9 cellular contexts compared by ENCODE assay signal in the genomic region with DNA sequence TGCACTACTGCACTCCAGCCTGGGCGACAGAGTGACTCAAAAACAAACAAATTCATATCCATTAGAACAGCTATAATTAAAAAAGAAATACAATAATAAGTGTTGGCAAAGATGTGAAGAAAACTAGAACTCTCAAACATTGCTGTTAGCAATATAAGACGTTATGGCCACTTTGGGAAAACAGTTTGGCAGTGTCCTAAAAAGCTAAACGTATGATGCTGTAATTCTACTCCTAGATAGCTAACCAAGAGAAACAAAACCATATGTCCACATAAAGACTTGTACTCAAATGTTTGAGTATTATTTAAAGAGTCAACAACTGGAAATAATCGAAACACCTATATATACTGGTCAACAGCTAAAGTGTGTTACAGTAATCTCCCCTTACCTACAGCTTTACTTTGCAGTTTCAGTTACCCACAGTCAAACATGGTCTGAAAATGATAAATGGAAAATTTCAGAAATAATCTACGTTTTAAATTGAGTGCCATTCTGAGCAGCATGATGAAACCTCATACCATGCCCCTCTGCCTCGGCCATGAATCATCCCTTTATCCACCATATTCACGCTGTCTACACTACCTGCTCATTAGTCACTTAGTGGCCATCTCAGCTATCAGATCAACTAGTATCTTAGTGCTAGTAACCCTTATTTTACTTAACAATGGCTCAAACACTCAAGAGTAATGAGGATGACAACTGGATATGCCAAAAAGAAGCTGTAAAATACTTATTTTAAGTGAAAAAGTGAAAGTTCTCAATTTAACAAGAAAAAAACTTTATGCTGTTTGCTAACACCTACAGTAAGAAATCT. TPM values are rescaled to one million over a fixed set of nuclear protein-coding genes. Genes with fewer than 3 reads are reported as not detected.
DNase-seq lines count a peak whose midpoint lies in the region; ATAC-seq, FAIRE-seq and TF ChIP-seq lines count a peak whose summit lies in the region.
"Had no signal": no experiment of that assay in that cellular context is flagged by ENCODE, and none has a peak within 500 bp of the region (broad histone marks: within the 10 kb centered on the region; RNA-seq: fewer than 3 reads in every experiment).

No MANE protein-coding gene starts in this region.

- FAIRE-seq in G401.6 (lab: Jason Lieb, UNC): peak; percentile 70

- no peaks in the 10 kb centered on the region for H3K36me3 ChIP-seq in HUES48 (ENCODE audit: control insufficient read depth, insufficient read depth, low read length)

- ATAC-seq in WTC11 (no peak), esophagus mucosa (no peak)
- ATAC-seq: right cardiac atrium had no signal

- H3K27me3 ChIP-seq in HUES48 (ENCODE audit: control insufficient read depth, insufficient read depth, low read length): peaks cover 14% of the 10 kb centered on the region

- H3K27ac ChIP-seq in HUES48 (ENCODE audit: low read depth, low read length): peak overlapping the region; percentile 76

- peak overlapping the region; percentile 98 for H3K27ac Mint-ChIP-seq in WTC11

- DNase-seq in WTC11 (ENCODE audit: low spot score): no peak
- DNase-seq in left kidney (ENCODE audit: low read depth, low spot score): peak; percentile 18
- DNase-seq in NCI-H1105 (lab: John Stamatoyannopoulos, UW): no peak
- no peak for DNase-seq in NCI-H187 (lab: John Stamatoyannopoulos, UW)
- DNase-seq: H7, right cardiac atrium had no signal

- H3K4me3 Mint-ChIP-seq in WTC11: peak overlapping the region; percentile 56

- CTCF ChIA-PET in WTC11 (lab: Charles Lee): interaction anchor here (0.6 to 1.8 kb wide), 6 partner anchors 18 to 141 kb away, joined by 3 to 13 read pairs (median 4); no protein-coding TSS in a partner anchor

- TF ChIP-seq CTCF in WTC11 (IDR thresholded peaks at IDR 0.05): no peak

- H3K9me3 ChIP-seq in HUES48 (ENCODE audit: control insufficient read depth, insufficient read depth, low read length): no peaks in the 10 kb centered on the region

- POLR2A ChIA-PET in WTC11 (lab: Charles Lee): interaction anchor here (0.6 kb wide), 2 partner anchors 12 to 155 kb away, joined by 3 to 4 read pairs; no protein-coding TSS in a partner anchor

- no peaks in the 10 kb centered on the region for H3K9me3 Mint-ChIP-seq in WTC11

- no peaks in the 10 kb centered on the region for H3K36me3 Mint-ChIP-seq in WTC11

- no peak overlapping the region for H3K9ac ChIP-seq in HUES48 (ENCODE audit: low read depth, low read length)

- H3K4me1 Mint-ChIP-seq in WTC11: peaks cover 71% of the 10 kb centered on the region

- H3K4me1 ChIP-seq in HUES48 (ENCODE audit: control insufficient read depth, insufficient read depth, low read length): peaks cover 47% of the 10 kb centered on the region

- peak overlapping the region; percentile 32; the same call in 1 of the 2 replicates for H3K4me3 ChIP-seq in HUES48 (ENCODE audit: low read depth, low read length)

- H3K27me3 Mint-ChIP-seq in WTC11 (ENCODE audit: low read depth): peaks cover 19% of the 10 kb centered on the region

TF ChIP-seq in WTC11, 78 proteins besides CTCF, POLR2A, EP300 and RAD21:
- TF ChIP-seq, protein P1, sequence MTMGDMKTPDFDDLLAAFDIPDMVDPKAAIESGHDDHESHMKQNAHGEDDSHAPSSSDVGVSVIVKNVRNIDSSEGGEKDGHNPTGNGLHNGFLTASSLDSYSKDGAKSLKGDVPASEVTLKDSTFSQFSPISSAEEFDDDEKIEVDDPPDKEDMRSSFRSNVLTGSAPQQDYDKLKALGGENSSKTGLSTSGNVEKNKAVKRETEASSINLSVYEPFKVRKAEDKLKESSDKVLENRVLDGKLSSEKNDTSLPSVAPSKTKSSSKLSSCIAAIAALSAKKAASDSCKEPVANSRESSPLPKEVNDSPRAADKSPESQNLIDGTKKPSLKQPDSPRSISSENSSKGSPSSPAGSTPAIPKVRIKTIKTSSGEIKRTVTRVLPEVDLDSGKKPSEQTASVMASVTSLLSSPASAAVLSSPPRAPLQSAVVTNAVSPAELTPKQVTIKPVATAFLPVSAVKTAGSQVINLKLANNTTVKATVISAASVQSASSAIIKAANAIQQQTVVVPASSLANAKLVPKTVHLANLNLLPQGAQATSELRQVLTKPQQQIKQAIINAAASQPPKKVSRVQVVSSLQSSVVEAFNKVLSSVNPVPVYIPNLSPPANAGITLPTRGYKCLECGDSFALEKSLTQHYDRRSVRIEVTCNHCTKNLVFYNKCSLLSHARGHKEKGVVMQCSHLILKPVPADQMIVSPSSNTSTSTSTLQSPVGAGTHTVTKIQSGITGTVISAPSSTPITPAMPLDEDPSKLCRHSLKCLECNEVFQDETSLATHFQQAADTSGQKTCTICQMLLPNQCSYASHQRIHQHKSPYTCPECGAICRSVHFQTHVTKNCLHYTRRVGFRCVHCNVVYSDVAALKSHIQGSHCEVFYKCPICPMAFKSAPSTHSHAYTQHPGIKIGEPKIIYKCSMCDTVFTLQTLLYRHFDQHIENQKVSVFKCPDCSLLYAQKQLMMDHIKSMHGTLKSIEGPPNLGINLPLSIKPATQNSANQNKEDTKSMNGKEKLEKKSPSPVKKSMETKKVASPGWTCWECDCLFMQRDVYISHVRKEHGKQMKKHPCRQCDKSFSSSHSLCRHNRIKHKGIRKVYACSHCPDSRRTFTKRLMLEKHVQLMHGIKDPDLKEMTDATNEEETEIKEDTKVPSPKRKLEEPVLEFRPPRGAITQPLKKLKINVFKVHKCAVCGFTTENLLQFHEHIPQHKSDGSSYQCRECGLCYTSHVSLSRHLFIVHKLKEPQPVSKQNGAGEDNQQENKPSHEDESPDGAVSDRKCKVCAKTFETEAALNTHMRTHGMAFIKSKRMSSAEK (CRISPR knock-in tag; IDR thresholded peaks at IDR 0.05; ENCODE audit: borderline replicate concordance): no peak
- TF ChIP-seq, protein P2, sequence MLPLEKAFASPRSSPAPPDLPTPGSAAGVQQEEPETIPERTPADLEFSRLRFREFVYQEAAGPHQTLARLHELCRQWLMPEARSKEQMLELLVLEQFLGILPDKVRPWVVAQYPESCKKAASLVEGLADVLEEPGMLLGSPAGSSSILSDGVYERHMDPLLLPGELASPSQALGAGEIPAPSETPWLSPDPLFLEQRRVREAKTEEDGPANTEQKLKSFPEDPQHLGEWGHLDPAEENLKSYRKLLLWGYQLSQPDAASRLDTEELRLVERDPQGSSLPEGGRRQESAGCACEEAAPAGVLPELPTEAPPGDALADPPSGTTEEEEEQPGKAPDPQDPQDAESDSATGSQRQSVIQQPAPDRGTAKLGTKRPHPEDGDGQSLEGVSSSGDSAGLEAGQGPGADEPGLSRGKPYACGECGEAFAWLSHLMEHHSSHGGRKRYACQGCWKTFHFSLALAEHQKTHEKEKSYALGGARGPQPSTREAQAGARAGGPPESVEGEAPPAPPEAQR (CRISPR knock-in tag; IDR thresholded peaks at IDR 0.05): no peak
- TF ChIP-seq, protein P3, sequence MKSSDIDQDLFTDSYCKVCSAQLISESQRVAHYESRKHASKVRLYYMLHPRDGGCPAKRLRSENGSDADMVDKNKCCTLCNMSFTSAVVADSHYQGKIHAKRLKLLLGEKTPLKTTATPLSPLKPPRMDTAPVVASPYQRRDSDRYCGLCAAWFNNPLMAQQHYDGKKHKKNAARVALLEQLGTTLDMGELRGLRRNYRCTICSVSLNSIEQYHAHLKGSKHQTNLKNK (CRISPR knock-in tag; IDR thresholded peaks at IDR 0.05): no peak

RNA-seq across cellular contexts. Expression of a gene that starts 4.9 kb away (rescaled TPM):
- total RNA-seq in WTC11 (2021): 44.6 to 49.0 TPM (median 44.9 TPM) in 3 replicates
- total RNA-seq in esophagus mucosa: 23.8 TPM
